Comparison of ENCODE assay signal across 8 cellular contexts in the genomic region with DNA sequence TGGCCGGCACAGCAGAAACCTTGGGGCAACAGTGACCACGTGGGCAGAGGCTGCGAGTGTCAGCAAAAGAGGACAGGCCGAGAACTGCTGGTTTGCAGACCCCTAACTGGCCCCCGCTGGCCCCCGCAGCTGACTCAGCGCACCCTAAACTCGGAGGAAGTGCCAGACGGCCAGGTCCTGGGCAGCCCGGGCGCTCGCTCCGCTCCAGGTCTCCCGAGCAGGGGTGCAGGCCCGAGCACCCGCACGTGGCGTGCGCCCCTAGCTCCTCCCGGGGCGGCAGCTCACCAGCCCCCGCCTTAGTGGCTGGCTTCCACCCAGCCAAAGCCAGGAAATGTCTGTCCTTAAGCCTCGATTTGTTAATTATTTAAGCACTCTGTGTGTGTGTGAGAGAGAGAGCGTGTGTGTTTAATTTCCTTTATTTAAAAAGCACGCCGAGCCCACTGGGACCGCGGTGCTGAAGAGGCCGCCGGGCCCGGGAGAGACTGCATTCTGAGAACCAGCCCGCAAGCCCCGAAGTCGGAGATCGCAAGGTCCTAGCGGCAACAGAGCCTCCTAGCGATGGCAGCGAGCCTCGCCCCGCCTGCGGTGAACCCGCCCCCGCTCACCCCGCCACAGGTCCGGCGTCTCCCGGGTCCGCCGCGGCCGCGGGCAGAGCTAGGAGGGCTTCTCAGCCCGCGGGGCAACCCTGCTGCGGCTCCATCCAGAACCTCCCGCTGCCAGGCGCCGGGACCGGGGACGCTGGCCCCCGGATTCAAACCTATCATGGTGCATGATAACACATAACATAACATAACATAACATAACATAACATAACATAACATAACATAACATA. TPM values are rescaled to one million over a fixed set of nuclear protein-coding genes. Genes with fewer than 3 reads are reported as not detected.
DNase-seq lines count a peak whose midpoint lies in the region; ATAC-seq, FAIRE-seq and TF ChIP-seq lines count a peak whose summit lies in the region.

No MANE protein-coding gene starts in this region.

- H3K4me2 ChIP-seq in endothelial cell of umbilical vein (ENCODE audit: insufficient read depth, low read length): peak overlapping the region; percentile 66

- peak overlapping the region; percentile 8 to 43 (median 36) for H3K4me3 ChIP-seq in endothelial cell of umbilical vein (replicated peaks in 1 of 3; ENCODE audit: insufficient read depth in 1 of 3, low read depth in 1 of 3, low read length in 3 of 3)

- H3K9me3 Mint-ChIP-seq in mesothelial cell of epicardium: no peaks in the 10 kb centered on the region

- no peaks in the 10 kb centered on the region for H3K27me3 ChIP-seq in endothelial cell of umbilical vein (ENCODE audit: control insufficient read depth in 2 of 2, insufficient read depth in 2 of 2, low read length in 2 of 2)

- H3K9me3 ChIP-seq in endothelial cell of umbilical vein (replicated peaks; ENCODE audit: control insufficient read depth, insufficient read depth, low read length): no peaks in the 10 kb centered on the region

- no peaks in the 10 kb centered on the region for H3K36me3 Mint-ChIP-seq in mesothelial cell of epicardium

- H3K27me3 Mint-ChIP-seq in mesothelial cell of epicardium (ENCODE audit: low read depth): no peaks in the 10 kb centered on the region

- DNase-seq in A172 (ENCODE audit: low spot score) (peak; percentile 36), GM18507 (ENCODE audit: extremely low spot score, insufficient read length, low read depth) (no peak), NCI-H526 (lab: John Stamatoyannopoulos, UW) (peak; percentile 21 to 75), endothelial cell of umbilical vein (ENCODE audit: low read depth, low spot score) (peak; percentile 79), mesothelial cell of epicardium (ENCODE audit: low spot score in 2 of 2, unreplicated experiment in 2 of 2) (peak; percentile 40 to 67)
- DNase-seq in activated CD8-positive, alpha-beta memory T cell treated with anti-CD3 and anti-CD28 coated beads, Interleukin-2, amount 50 U/mL, for 24 hours (ENCODE audit: extremely low read depth): peak; percentile 30
- peak; percentile 30 to 41 for DNase-seq in stimulated activated CD8-positive, alpha-beta memory T cell treated with anti-CD3 and anti-CD28 coated beads, Interleukin-15, amount 100 ng/mL, for 4 hours (ENCODE audit: low read depth in 2 of 2)

- BruUV-seq in endothelial cell of umbilical vein (replicated peaks; lab: Mats Ljungman, UMichigan): no TSS peak

- intact Hi-C loops in endothelial cell of umbilical vein (cut with micrococcal nuclease): loop anchor here (2.0 to 5.0 kb wide), 6 partner anchors 44 to 460 kb away; no protein-coding TSS in a partner anchor

- H3K27ac ChIP-seq in endothelial cell of umbilical vein (ENCODE audit: insufficient read depth, low read depth, low read length): no peak overlapping the region

- peak overlapping the region; percentile 82 for H3K4me3 Mint-ChIP-seq in mesothelial cell of epicardium

- H4K20me1 ChIP-seq in endothelial cell of umbilical vein (replicated peaks; ENCODE audit: control insufficient read depth, extremely low read depth, insufficient read depth, low read length): no peaks in the 10 kb centered on the region

- peaks cover 6% of the 10 kb centered on the region for H3K4me1 ChIP-seq in endothelial cell of umbilical vein (ENCODE audit: control insufficient read depth, extremely low read depth, insufficient read depth, low read length)

- H3K9ac ChIP-seq in endothelial cell of umbilical vein (replicated peaks; ENCODE audit: extremely low read depth, insufficient read depth, low read length): peak overlapping the region; percentile 54

- CTCF ChIA-PET in endothelial cell of umbilical vein (lab: Charles Lee): interaction anchor here (0.6 to 2.0 kb wide), 14 partner anchors 9 to 461 kb away, joined by 3 to 20 read pairs (median 4); a partner anchor contains a TSS

- no peaks in the 10 kb centered on the region for H3K36me3 ChIP-seq in endothelial cell of umbilical vein (ENCODE audit: control insufficient read depth in 2 of 2, extremely low read depth in 1 of 2, insufficient read depth in 2 of 2, low read length in 2 of 2)

- peak overlapping the region; percentile 89 for H3K27ac Mint-ChIP-seq in mesothelial cell of epicardium

- peak; percentile 78 for FAIRE-seq in GM18507 (lab: Jason Lieb, UNC)
- FAIRE-seq in endothelial cell of umbilical vein (lab: Jason Lieb, UNC): peak; percentile 86

- H3K4me1 Mint-ChIP-seq in mesothelial cell of epicardium: peaks cover 25% of the 10 kb centered on the region

- no peaks in the 10 kb centered on the region for H3K79me2 ChIP-seq in endothelial cell of umbilical vein (ENCODE audit: control insufficient read depth, insufficient read depth, low read length)

- dilution Hi-C loops in endothelial cell of umbilical vein (cut with MboI; ENCODE audit: extremely low pct_ligation_motif_present, low sequenced_read_pairs): no loop called here

- ATAC-seq in HG02981 (IDR thresholded peaks at IDR 0.05; ENCODE audit: unreplicated experiment): peak; percentile 92

- peak; percentile 33 for TF ChIP-seq POLR2A in endothelial cell of umbilical vein (IDR thresholded peaks at IDR 0.05; ENCODE audit: low read depth, low read length)

- TF ChIP-seq CTCF in endothelial cell of umbilical vein (IDR thresholded peaks at IDR 0.05; ENCODE audit: extremely low read depth in 1 of 2, insufficient read depth in 1 of 2, low read depth in 1 of 2, low read length in 2 of 2) (peak; percentile 52 to 84), mesothelial cell of epicardium (IDR thresholded peaks at IDR 0.05; ENCODE audit: unreplicated experiment) (no peak)

- H3K9me1 ChIP-seq in endothelial cell of umbilical vein (replicated peaks; ENCODE audit: control insufficient read depth, extremely low read depth, insufficient read depth, low read length): no peaks in the 10 kb centered on the region

- POLR2A ChIA-PET in endothelial cell of umbilical vein (lab: Charles Lee): no interaction called here

- peak overlapping the region; percentile 87 for H2AFZ ChIP-seq in endothelial cell of umbilical vein (ENCODE audit: low read depth, low read length)

TF ChIP-seq in endothelial cell of umbilical vein, 7 proteins besides CTCF, POLR2A, EP300 and RAD21:
- TF ChIP-seq, protein P1, sequence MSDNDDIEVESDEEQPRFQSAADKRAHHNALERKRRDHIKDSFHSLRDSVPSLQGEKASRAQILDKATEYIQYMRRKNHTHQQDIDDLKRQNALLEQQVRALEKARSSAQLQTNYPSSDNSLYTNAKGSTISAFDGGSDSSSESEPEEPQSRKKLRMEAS (IDR thresholded peaks at IDR 0.05; ENCODE audit: insufficient read depth, insufficient read length): no peak
- TF ChIP-seq EZH2 (IDR thresholded peaks at IDR 0.05; ENCODE audit: borderline replicate concordance, low read depth, low read length, severe bottlenecking): no peak
- no peak for TF ChIP-seq GATA2 (IDR thresholded peaks at IDR 0.05; ENCODE audit: insufficient read depth, insufficient read length, low read depth, low read length)
- no peak for TF ChIP-seq MYC (IDR thresholded peaks at IDR 0.05; ENCODE audit: low read depth, low read length)
- TF ChIP-seq POLR2AphosphoS5 (IDR thresholded peaks at IDR 0.05; ENCODE audit: insufficient read depth, low read depth, low read length): peak; percentile 31
- TF ChIP-seq JUN (IDR thresholded peaks at IDR 0.05; ENCODE audit: borderline replicate concordance, insufficient read depth, insufficient read length, low read depth): no peak
TF ChIP-seq in endothelial cell of umbilical vein: peak in this region for 1.

RNA-seq across cellular contexts. Expression of a gene that starts 45.9 kb away (rescaled TPM):
- 23.3 and 25.5 TPM in 2 replicates for total RNA-seq in A172 (2014; rRNA removed; shearing (Covaris generic))
- 10.4 and 12.8 TPM in 2 replicates for total RNA-seq in endothelial cell of umbilical vein
- polyA plus RNA-seq in endothelial cell of umbilical vein: 4.7 and 5.1 TPM in 2 replicates
- 6.8 and 7.2 TPM in 2 replicates for polyA plus RNA-seq in endothelial cell of umbilical vein (2011; cell fraction: cytosol; rRNA removed)
- polyA plus RNA-seq in endothelial cell of umbilical vein (2011; cell fraction: nucleus; rRNA removed): 8.9 and 9.7 TPM in 2 replicates
- 7.3 and 8.9 TPM in 2 replicates for polyA plus RNA-seq in endothelial cell of umbilical vein (2012)
- 4.6 and 11.0 TPM in 2 replicates for polyA minus RNA-seq in endothelial cell of umbilical vein
- polyA minus RNA-seq in endothelial cell of umbilical vein (2011; cell fraction: cytosol; rRNA and poly(A)+ RNA removed): 30.9 TPM
- polyA minus RNA-seq in endothelial cell of umbilical vein (2011; cell fraction: nucleus; rRNA and poly(A)+ RNA removed): 13.5 and 16.4 TPM in 2 replicates
- total RNA-seq in mesothelial cell of epicardium: 41.8 to 42.8 TPM (median 42.3 TPM) in 3 replicates
